ENCODE assay signal across 2 cellular contexts in genomic region chr12:32021346-32021773, GRCh38.
TF ChIP-seq lines count a peak whose summit lies in the region.

No MANE protein-coding gene starts in this region.

TF ChIP-seq in GM23338, 12 proteins besides CTCF, POLR2A, EP300 and RAD21 (continued from another document):
- no peak for TF ChIP-seq REST (IDR thresholded peaks at IDR 0.05; ENCODE audit: unreplicated experiment)
- no peak for TF ChIP-seq STAT1 (IDR thresholded peaks at IDR 0.05; ENCODE audit: unreplicated experiment)
- TF ChIP-seq EZH2 (IDR thresholded peaks at IDR 0.05; ENCODE audit: low read depth, unreplicated experiment), result no peak
- no peak for TF ChIP-seq NANOG (IDR thresholded peaks at IDR 0.05; ENCODE audit: borderline replicate concordance)
- no peak for TF ChIP-seq CREB1 (CRISPR knock-in tag; IDR thresholded peaks at IDR 0.05; ENCODE audit: low read depth)
- TF ChIP-seq ZNF114 (CRISPR knock-in tag; IDR thresholded peaks at IDR 0.05), result no peak
- no peak for TF ChIP-seq ZNF462 (CRISPR knock-in tag; IDR thresholded peaks at IDR 0.05)
- TF ChIP-seq JUNB (IDR thresholded peaks at IDR 0.05; ENCODE audit: unreplicated experiment), result no peak
- no peak for TF ChIP-seq ETS1 (IDR thresholded peaks at IDR 0.05)
- TF ChIP-seq POLR2AphosphoS5 (IDR thresholded peaks at IDR 0.05; ENCODE audit: low read depth), result no peak
- TF ChIP-seq EZH2phosphoT487 (IDR thresholded peaks at IDR 0.05; ENCODE audit: unreplicated experiment), result no peak
TF ChIP-seq in GM23338: peak in this region for 0.

TF ChIP-seq in K562, 482 proteins besides CTCF, POLR2A, EP300 and RAD21 (continued from another document and continues in another):
- TF ChIP-seq HMGXB4 (CRISPR knock-in tag; IDR thresholded peaks at IDR 0.05), result no peak
- TF ChIP-seq ARID4B (CRISPR knock-in tag; IDR thresholded peaks at IDR 0.05), result 0 out of 2 replicates have a peak, but pooled peaks have one; percentile 2
- TF ChIP-seq NRF1 (conservative IDR thresholded peaks at IDR 0.05 in 1 of 2, IDR thresholded peaks at IDR 0.05 in 1 of 2), result no peak
- peak; percentile 82 for TF ChIP-seq ELF2 (CRISPR knock-in tag; IDR thresholded peaks at IDR 0.05)
- TF ChIP-seq SAFB (IDR thresholded peaks at IDR 0.05; ENCODE audit: borderline replicate concordance, low read depth, low read length), result no peak
- no peak for TF ChIP-seq RBFOX2 (IDR thresholded peaks at IDR 0.05; ENCODE audit: low read depth, low read length)
- no peak for TF ChIP-seq BCLAF1 (IDR thresholded peaks at IDR 0.05; ENCODE audit: borderline replicate concordance in 1 of 2, control insufficient read depth in 1 of 2, low read depth in 2 of 2, low read length in 1 of 2)
- TF ChIP-seq POLR2H (tag; IDR thresholded peaks at IDR 0.05; ENCODE audit: low read depth), result peak; percentile 73
- TF ChIP-seq ILF3 (IDR thresholded peaks at IDR 0.05; ENCODE audit: borderline replicate concordance), result no peak
- no peak for TF ChIP-seq PCBP1 (IDR thresholded peaks at IDR 0.05; ENCODE audit: low read depth, low read length, poor library complexity, severe bottlenecking)
- no peak for TF ChIP-seq U2AF1 (optimal IDR thresholded peaks at IDR 0.05; ENCODE audit: low read depth, low read length)
- TF ChIP-seq ETV6 (IDR thresholded peaks at IDR 0.05; ENCODE audit: borderline replicate concordance in 1 of 2, low read depth in 2 of 2, low read length in 1 of 2), result no peak
- TF ChIP-seq ETV6 (CRISPR knock-in tag; IDR thresholded peaks at IDR 0.05; ENCODE audit: borderline replicate concordance), result no peak
- no peak for TF ChIP-seq SRSF7 (optimal IDR thresholded peaks at IDR 0.05; ENCODE audit: low read depth, low read length)
- TF ChIP-seq E4F1 (CRISPR knock-in tag; IDR thresholded peaks at IDR 0.05; ENCODE audit: borderline replicate concordance), result peak; percentile 87
- TF ChIP-seq PHF21A (IDR thresholded peaks at IDR 0.05; ENCODE audit: borderline replicate concordance, low read depth), result no peak
- peak; percentile 94 for TF ChIP-seq NFXL1 (CRISPR knock-in tag; IDR thresholded peaks at IDR 0.05)
- no peak for TF ChIP-seq SMAD1 (IDR thresholded peaks at IDR 0.05; ENCODE audit: low read depth, low read length, partially characterized antibody)
- TF ChIP-seq GATAD2B (IDR thresholded peaks at IDR 0.05; ENCODE audit: borderline replicate concordance), result no peak
- TF ChIP-seq THAP12 (CRISPR knock-in tag; IDR thresholded peaks at IDR 0.05), result no peak
- TF ChIP-seq TFAM (CRISPR knock-in tag; conservative IDR thresholded peaks at IDR 0.05), result no peak
- TF ChIP-seq MTA2 (IDR thresholded peaks at IDR 0.05; ENCODE audit: low read depth), result peak; percentile 15; the same call in 1 of the 2 replicates
- no peak for TF ChIP-seq XRCC5 (IDR thresholded peaks at IDR 0.05; ENCODE audit: low read depth, low read length)
- TF ChIP-seq ELK3 (CRISPR knock-in tag; IDR thresholded peaks at IDR 0.05), result peak; percentile 87; the same call in 1 of the 2 replicates
- TF ChIP-seq SPI1 (IDR thresholded peaks at IDR 0.05; ENCODE audit: borderline replicate concordance, low read depth, low read length), result no peak
- peak; percentile 23; the same call in 1 of the 2 replicates for TF ChIP-seq CLOCK (CRISPR knock-in tag; IDR thresholded peaks at IDR 0.05; ENCODE audit: borderline replicate concordance)
- no peak for TF ChIP-seq POLR2AphosphoS2 (IDR thresholded peaks at IDR 0.05; ENCODE audit: low read length)
